In the genomic region with DNA sequence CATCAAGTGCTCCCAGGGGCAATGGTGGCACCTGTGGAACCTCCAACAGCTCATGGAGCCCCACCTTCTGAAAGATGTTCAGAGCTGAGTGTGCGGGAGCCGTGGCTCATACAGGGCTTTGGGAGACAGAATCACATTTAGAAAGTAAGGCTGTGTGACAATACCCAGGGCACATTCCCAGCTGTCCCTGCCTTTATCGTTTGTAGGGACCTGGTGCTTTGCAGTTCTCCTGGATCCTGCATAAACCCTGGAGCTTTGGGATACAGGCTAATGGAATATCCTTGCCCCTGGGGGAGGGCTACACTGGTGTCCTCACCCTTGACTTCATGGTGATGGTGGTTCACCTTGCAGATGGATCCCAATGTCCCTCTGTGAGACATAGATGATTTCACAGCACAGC, we compare ENCODE assay signal across 20 cellular contexts.
"Had no signal": no experiment of that assay in that cellular context is flagged by ENCODE, and none has a peak within 500 bp of the region (broad histone marks: within the 10 kb centered on the region; RNA-seq: fewer than 3 reads in every experiment).

No MANE protein-coding gene starts in this region.

- H3K9me3 ChIP-seq: SJSA1 had no signal

- H3K4me1 ChIP-seq: SJSA1 had no signal

- H3K27ac ChIP-seq: HL-60, SJSA1, SK-N-MC had no signal

- H3K4me3 ChIP-seq: K562, SJSA1, SK-N-MC had no signal

- H3K36me3 ChIP-seq: SJSA1 had no signal

- DNase-seq: MV-4-11, NCI-H1048, NCI-H1105, NCI-H1417, NCI-H187, NCI-H2029, NCI-H2081 treated with DMSO at 0.1 percent for 48 hours, NCI-H226, NCI-H446, NCI-H510A, NCI-H524 treated with DMSO at 0.1 percent for 48 hours, NCI-H69, NCI-H774, Right ventricle myocardium superior, RPMI8226, SIG-M5 had no signal
